ENCODE assay signal across 8 cellular contexts in genomic region chr13:36395280-36395679, GRCh38. TPM values are rescaled to one million over a fixed set of nuclear protein-coding genes. Genes with fewer than 3 reads are reported as not detected.
DNase-seq lines count a peak whose midpoint lies in the region; ATAC-seq, FAIRE-seq and TF ChIP-seq lines count a peak whose summit lies in the region.

No MANE protein-coding gene starts in this region.

- no peak overlapping the region for H3K4me3 ChIP-seq in WERI-Rb-1 (ENCODE audit: low read depth, low read length)
- H3K4me3 ChIP-seq in lower leg skin (ENCODE audit: low read depth, poor library complexity, severe bottlenecking), result no peak overlapping the region

- H3K27ac ChIP-seq in WERI-Rb-1, result no peak overlapping the region

- WGBS in lower leg skin, 2 donors, result 42 to 53% methylated on average over 2 of the region's 2 CpGs

- DNase-seq in AG09319 (ENCODE audit: extremely low read depth, low read depth) (peak; percentile 40), HT1080 (ENCODE audit: low read depth) (peak; percentile 53), WERI-Rb-1 (no peak), lower leg skin (ENCODE audit: low spot score in 2 of 2) (no peak), cerebellar nuclear complex (lab: John Stamatoyannopoulos, UW) (no peak), NCI-H1436 treated with DMSO at 0.1 percent for 48 hours (lab: John Stamatoyannopoulos, UW) (no peak)

- intact Hi-C loops in lower leg skin (cut with DNase I; ENCODE audit: low total_unique reads), result no loop called here

- TF ChIP-seq POLR2A in lower leg skin (IDR thresholded peaks at IDR 0.05), result no peak

- no peak for ATAC-seq in HG03565 (IDR thresholded peaks at IDR 0.05; ENCODE audit: unreplicated experiment)

- no peaks in the 10 kb centered on the region for H3K9me3 ChIP-seq in WERI-Rb-1 (ENCODE audit: severe bottlenecking)

- H3K36me3 ChIP-seq in WERI-Rb-1, result no peaks in the 10 kb centered on the region

- H3K27me3 ChIP-seq in WERI-Rb-1 (ENCODE audit: insufficient read depth, low read depth, severe bottlenecking), result no peaks in the 10 kb centered on the region

- TF ChIP-seq CTCF in AG09319 (IDR thresholded peaks at IDR 0.05; ENCODE audit: low read depth, low read length), result peak; percentile 66
- 0 out of 2 replicates have a peak, but pooled peaks have one; percentile 17 for TF ChIP-seq CTCF in WERI-Rb-1 (IDR thresholded peaks at IDR 0.05; ENCODE audit: low read depth, low read length)
- TF ChIP-seq CTCF in lower leg skin (IDR thresholded peaks at IDR 0.05), result no peak

- FAIRE-seq in islet of Langerhans (lab: Jason Lieb, UNC), result peak; percentile 88

RNA-seq across cellular contexts. Expression of gene CCNA1, which starts 37.0 kb away (rescaled TPM):
- total RNA-seq in HT1080 (2014; rRNA removed; shearing (Covaris generic)), result 0.03 and 0.18 TPM in 2 replicates
- polyA plus RNA-seq in HT1080 (2015; cell fraction: cytosol; rRNA removed), result 0.64 and 0.96 TPM in 2 replicates
- 0.56 and 0.77 TPM in 2 replicates for polyA plus RNA-seq in HT1080 (2015; cell fraction: nucleus; rRNA removed)
- total RNA-seq in lower leg skin, result not detected

RNA-seq across cellular contexts. Expression of gene SPART, which starts 49.1 kb away (rescaled TPM):
- 52.0 and 72.2 TPM in 2 replicates for total RNA-seq in HT1080 (2014; rRNA removed; shearing (Covaris generic))
- polyA plus RNA-seq in HT1080 (2015; cell fraction: cytosol; rRNA removed), result 45.8 and 55.9 TPM in 2 replicates
- polyA plus RNA-seq in HT1080 (2015; cell fraction: nucleus; rRNA removed), result 76.6 and 79.9 TPM in 2 replicates
- total RNA-seq in lower leg skin, result 10 to 100 TPM; 33.9 to 51.2 (median 38.1) TPM

Comparison
In these comparisons a context has a peak if more than half of its experiments do, and no peak if none do; other contexts are left out.
1. DNase-seq: peak in AG09319 (single experiment) and HT1080 (single experiment); none in WERI-Rb-1 (single experiment), lower leg skin (0 of 2), cerebellar nuclear complex (0 of 2) and NCI-H1436 treated with DMSO at 0.1 percent for 48 hours (single experiment).
2. CTCF ChIP-seq: peak in AG09319 (single experiment) and WERI-Rb-1 (single experiment); none in lower leg skin (0 of 3).